ENCODE assay signal across 15 cellular contexts in the genomic region with DNA sequence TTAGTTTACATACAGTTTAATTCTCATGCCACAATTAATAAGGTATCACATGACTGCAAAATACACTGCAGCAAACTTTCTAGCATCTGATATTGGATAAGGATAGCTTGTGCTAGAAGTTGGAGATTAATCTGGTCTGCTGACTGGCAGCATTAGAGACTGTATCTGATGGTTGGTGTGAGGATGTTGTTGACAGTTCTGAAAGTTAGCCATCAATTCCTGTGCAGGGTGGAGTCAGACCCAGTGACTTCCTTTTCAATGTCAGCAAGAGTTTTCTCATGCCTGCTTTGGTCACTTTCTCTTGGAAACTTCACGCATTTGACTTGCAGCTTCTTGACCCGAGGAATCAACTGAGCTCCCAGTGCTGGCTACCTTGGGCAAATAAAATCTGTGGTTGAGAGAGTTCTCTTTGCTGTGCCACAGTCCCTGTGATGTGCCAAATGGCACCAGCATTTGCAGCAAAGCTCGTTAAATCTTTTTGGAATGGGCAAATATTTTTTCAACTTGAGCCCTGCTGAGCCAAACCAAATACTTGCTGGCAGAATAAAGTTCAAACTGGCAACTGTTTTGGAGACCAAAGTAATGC.
A peak's percentile ranks its signal among the peaks of the same experiment; 100 is the strongest.
DNase-seq lines count a peak whose midpoint lies in the region; ATAC-seq and TF ChIP-seq lines count a peak whose summit lies in the region.
"Had no signal": no experiment of that assay in that cellular context is flagged by ENCODE, and none has a peak within 500 bp of the region (broad histone marks: within the 10 kb centered on the region; RNA-seq: fewer than 3 reads in every experiment).

No MANE protein-coding gene starts in this region.

- H3K36me3 ChIP-seq in ascending aorta (no peaks in the 10 kb centered on the region), osteoblast (ENCODE audit: insufficient read depth, low read length) (no peaks in the 10 kb centered on the region)
- H3K36me3 ChIP-seq: HAP-1 had no signal

- intact Hi-C loops in left ventricle myocardium superior (cut with micrococcal nuclease) (no loop called here), left cardiac atrium (cut with DNase I) (no loop called here), ascending aorta (cut with DNase I) (loop anchor here (5.0 kb wide), 1 partner anchor 127 kb away; no protein-coding TSS in a partner anchor)

- TF ChIP-seq CTCF in ascending aorta (IDR thresholded peaks at IDR 0.05) (no peak), osteoblast (IDR thresholded peaks at IDR 0.05; ENCODE audit: extremely low read depth, low read depth, low read length) (no peak)

- ATAC-seq in left ventricle myocardium superior, result peak; percentile 49
- no peak for ATAC-seq in left cardiac atrium
- no peak for ATAC-seq in HG02970 (IDR thresholded peaks at IDR 0.05; ENCODE audit: low FRiP score, unreplicated experiment)

- H3K79me2 ChIP-seq in osteoblast (ENCODE audit: insufficient read depth, low read length), result no peaks in the 10 kb centered on the region

- H3K27me3 ChIP-seq in ascending aorta, result no peaks in the 10 kb centered on the region
- H3K27me3 ChIP-seq in osteoblast (ENCODE audit: insufficient read depth, low read length), result no peaks in the 10 kb centered on the region

- H3K4me1 ChIP-seq in ascending aorta, result peaks cover 0 to 11% of the 10 kb centered on the region in 2 donors
- peaks cover 19% of the 10 kb centered on the region for H3K4me1 ChIP-seq in osteoblast (ENCODE audit: insufficient read depth, low read length)
- H3K4me1 ChIP-seq: HAP-1 had no signal

- no peaks in the 10 kb centered on the region for H4K20me1 ChIP-seq in osteoblast (ENCODE audit: insufficient read depth, low read length)

- H3K4me2 ChIP-seq in osteoblast (ENCODE audit: insufficient read depth, low read length), result no peak overlapping the region

- H3K4me3 ChIP-seq in ascending aorta (no peak overlapping the region), osteoblast (ENCODE audit: insufficient read depth, low read length) (no peak overlapping the region)
- H3K4me3 ChIP-seq: HAP-1 had no signal

- H3K27ac ChIP-seq in ascending aorta, result peak overlapping the region; percentile 24 to 54
- H3K27ac ChIP-seq in osteoblast (ENCODE audit: low read depth, low read length), result peak overlapping the region; percentile 25

- H2AFZ ChIP-seq in osteoblast (ENCODE audit: low read length), result no peak overlapping the region

- no peak for DNase-seq in left ventricle myocardium superior
- no peak for DNase-seq in left cardiac atrium
- no peak for DNase-seq in ascending aorta (ENCODE audit: low spot score in 2 of 2)
- DNase-seq in osteoblast (ENCODE audit: insufficient read length, low spot score, missing footprints), result no peak
- no peak for DNase-seq in HuH-7.5 (ENCODE audit: low spot score)
- DNase-seq in NCI-H1436 treated with DMSO at 0.1 percent for 48 hours (lab: John Stamatoyannopoulos, UW), result no peak
- DNase-seq: ACHN; Calu3; CD4-positive, alpha-beta T cell; NCI-H1048; NCI-H226; NCI-H526; SIG-M5 had no signal

- H3K9me3 ChIP-seq in ascending aorta (no peaks in the 10 kb centered on the region), osteoblast (ENCODE audit: low read depth, low read length) (no peaks in the 10 kb centered on the region)
- H3K9me3 ChIP-seq: HAP-1 had no signal
